In the genomic region with DNA sequence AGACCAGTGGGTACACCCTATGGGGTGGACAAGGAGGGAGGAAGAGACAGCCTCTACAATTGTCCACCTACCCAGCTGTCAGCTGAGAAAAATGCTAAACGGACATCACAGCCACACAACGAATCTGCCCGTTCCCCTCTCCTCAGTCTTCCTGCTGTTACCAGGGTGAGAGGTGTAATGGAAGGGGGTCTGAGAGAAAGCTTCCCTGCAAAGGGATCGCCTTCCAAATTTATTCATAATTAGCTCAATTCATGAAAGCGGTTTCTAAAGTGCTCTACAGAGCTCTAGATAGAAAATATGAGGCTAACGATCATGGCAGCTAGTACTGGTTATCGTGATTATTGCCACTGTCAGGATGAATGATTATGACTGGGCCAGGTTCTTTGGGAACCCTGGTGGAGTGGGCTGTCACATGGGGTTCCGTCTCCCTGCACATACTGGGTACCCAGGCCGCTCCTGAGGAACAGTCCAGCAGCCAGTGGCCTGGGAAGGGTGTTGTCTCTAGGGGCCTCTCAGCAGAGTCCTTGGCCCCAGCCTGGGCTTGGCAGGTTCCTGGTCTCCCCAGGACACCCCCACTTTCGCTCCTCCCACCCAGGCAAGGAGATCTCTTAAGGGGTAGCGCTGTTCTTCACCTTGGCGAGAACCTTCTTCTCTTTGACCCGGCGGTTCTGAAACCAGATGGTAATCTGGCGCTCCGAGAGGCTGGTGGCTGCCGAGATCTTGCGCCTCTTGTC, we compare ENCODE assay signal across 2 cellular contexts.
TF ChIP-seq lines count a peak whose summit lies in the region.

No MANE protein-coding gene starts in this region.

TF ChIP-seq in SK-N-SH treated with all-trans-retinoic acid at 6 μM for 48 hours, 23 proteins besides CTCF, POLR2A, EP300 and RAD21 (continued from another document):
- TF ChIP-seq, protein P1, sequence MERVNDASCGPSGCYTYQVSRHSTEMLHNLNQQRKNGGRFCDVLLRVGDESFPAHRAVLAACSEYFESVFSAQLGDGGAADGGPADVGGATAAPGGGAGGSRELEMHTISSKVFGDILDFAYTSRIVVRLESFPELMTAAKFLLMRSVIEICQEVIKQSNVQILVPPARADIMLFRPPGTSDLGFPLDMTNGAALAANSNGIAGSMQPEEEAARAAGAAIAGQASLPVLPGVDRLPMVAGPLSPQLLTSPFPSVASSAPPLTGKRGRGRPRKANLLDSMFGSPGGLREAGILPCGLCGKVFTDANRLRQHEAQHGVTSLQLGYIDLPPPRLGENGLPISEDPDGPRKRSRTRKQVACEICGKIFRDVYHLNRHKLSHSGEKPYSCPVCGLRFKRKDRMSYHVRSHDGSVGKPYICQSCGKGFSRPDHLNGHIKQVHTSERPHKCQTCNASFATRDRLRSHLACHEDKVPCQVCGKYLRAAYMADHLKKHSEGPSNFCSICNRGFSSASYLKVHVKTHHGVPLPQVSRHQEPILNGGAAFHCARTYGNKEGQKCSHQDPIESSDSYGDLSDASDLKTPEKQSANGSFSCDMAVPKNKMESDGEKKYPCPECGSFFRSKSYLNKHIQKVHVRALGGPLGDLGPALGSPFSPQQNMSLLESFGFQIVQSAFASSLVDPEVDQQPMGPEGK (CRISPR knock-in tag; IDR thresholded peaks at IDR 0.05; ENCODE audit: borderline replicate concordance) = no peak
- TF ChIP-seq ZFP30 (CRISPR knock-in tag; IDR thresholded peaks at IDR 0.05) (no peak), ZFP3 (CRISPR knock-in tag; IDR thresholded peaks at IDR 0.05) (no peak), TCF4 (CRISPR knock-in tag; IDR thresholded peaks at IDR 0.05; ENCODE audit: borderline replicate concordance) (no peak), RARB (CRISPR knock-in tag; IDR thresholded peaks at IDR 0.05) (no peak), TOX (CRISPR knock-in tag; IDR thresholded peaks at IDR 0.05; ENCODE audit: borderline replicate concordance) (no peak)
TF ChIP-seq in SK-N-SH treated with all-trans-retinoic acid at 6 μM for 48 hours: peak in this region for 2.

TF ChIP-seq in SK-N-SH, 30 proteins besides CTCF, POLR2A, EP300 and RAD21 (continued from another document):
- no peak for TF ChIP-seq CHD2 (IDR thresholded peaks at IDR 0.05; ENCODE audit: low read length, partially characterized antibody)
- no peak for TF ChIP-seq SIN3A (IDR thresholded peaks at IDR 0.05; ENCODE audit: borderline replicate concordance, low read depth, low read length)
- no peak for TF ChIP-seq RCOR1 (IDR thresholded peaks at IDR 0.05; ENCODE audit: low read length)
TF ChIP-seq in SK-N-SH: peak in this region for 0.
